8 cellular contexts compared by ENCODE assay signal in the genomic region with DNA sequence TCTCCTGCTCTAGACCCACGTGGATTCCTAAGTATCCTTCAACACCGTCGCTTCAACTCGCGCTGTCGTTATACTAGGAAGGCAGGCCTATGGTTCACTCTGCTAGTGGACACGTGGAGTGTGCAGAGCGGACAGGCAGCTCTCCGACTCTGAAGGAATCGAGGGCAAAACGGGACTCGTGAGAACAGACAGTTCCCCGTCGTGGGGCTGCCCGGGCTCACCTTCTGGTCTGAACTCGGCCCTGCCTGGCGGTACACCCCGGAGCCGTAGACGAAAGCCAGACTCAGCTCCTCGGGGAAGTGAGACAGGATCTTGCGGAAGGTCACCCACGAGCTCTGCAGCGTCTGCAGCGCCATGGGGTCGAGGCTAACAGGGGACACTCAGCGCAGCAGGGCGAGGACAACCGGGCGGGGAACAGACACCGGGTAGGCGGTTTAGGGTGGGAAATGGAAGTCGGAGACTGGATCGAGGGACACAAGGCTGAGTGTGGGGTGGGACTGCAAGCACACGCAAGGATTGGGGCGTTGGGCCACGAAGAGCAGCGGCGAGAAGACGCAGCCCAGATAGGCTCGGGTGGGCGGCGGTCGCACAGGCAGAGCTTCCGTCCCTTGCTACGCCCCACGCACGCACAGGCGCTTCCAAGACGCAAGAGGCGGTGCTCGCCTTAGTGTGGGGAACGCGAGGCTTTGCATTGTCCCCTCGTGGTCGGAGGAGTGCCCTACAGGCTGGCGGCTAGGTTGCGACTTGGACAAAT. TPM values are rescaled to one million over a fixed set of nuclear protein-coding genes. Genes with fewer than 3 reads are reported as not detected.
DNase-seq lines count a peak whose midpoint lies in the region; ATAC-seq and TF ChIP-seq lines count a peak whose summit lies in the region.

A gene with protein sequence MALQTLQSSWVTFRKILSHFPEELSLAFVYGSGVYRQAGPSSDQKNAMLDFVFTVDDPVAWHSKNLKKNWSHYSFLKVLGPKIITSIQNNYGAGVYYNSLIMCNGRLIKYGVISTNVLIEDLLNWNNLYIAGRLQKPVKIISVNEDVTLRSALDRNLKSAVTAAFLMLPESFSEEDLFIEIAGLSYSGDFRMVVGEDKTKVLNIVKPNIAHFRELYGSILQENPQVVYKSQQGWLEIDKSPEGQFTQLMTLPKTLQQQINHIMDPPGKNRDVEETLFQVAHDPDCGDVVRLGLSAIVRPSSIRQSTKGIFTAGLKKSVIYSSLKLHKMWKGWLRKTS (minus strand): TSS at position 605 of the 754 bp plus-strand sequence. CDS start 249 bp downstream, at position 356.

- peak; percentile 93 for TF ChIP-seq CTCF in GM10248 (IDR thresholded peaks at IDR 0.05; ENCODE audit: control extremely low read depth, extremely low read depth, low read depth, missing control alignments)
- TF ChIP-seq CTCF in HFF-Myc (IDR thresholded peaks at IDR 0.05; ENCODE audit: low read depth, low read length, missing control alignments) = peak; percentile 53
- peak; percentile 68 for TF ChIP-seq CTCF in glutamatergic neuron (IDR thresholded peaks at IDR 0.05; ENCODE audit: partially characterized antibody, unreplicated experiment)
- peak; percentile 73 for TF ChIP-seq CTCF in osteocyte (IDR thresholded peaks at IDR 0.05)

- H3K36me3 ChIP-seq in thymus (ENCODE audit: control insufficient read depth, insufficient read depth) = peaks cover 22% of the 10 kb centered on the region

- peaks cover 0 to 4% of the 10 kb centered on the region in 2 donors for H3K9me3 Mint-ChIP-seq in activated naive CD4-positive, alpha-beta T cell treated with anti-CD3 and anti-CD28 coated beads, Interleukin-2, amount 50 U/mL, for 72 hours
- H3K9me3 Mint-ChIP-seq in glutamatergic neuron (ENCODE audit: unreplicated experiment) = peaks cover 5% of the 10 kb centered on the region
- no peaks in the 10 kb centered on the region for H3K9me3 Mint-ChIP-seq in osteocyte (ENCODE audit: unreplicated experiment)

- H3K27me3 Mint-ChIP-seq in glutamatergic neuron (ENCODE audit: unreplicated experiment) (peaks cover 11% of the 10 kb centered on the region), osteocyte (ENCODE audit: unreplicated experiment) (peaks cover 15% of the 10 kb centered on the region)

- no peaks in the 10 kb centered on the region for H3K27me3 ChIP-seq in thymus (ENCODE audit: control insufficient read depth, insufficient read depth)

- CTCF ChIA-PET in GM10248 (lab: Yijun Ruan, JAX) = interaction anchor here (0.9 to 1.8 kb wide), 10 partner anchors 9 to 191 kb away, joined by 3 to 14 read pairs (median 4); no protein-coding TSS in a partner anchor

- H3K4me1 Mint-ChIP-seq in glutamatergic neuron (ENCODE audit: low read depth, unreplicated experiment) (peaks cover 10% of the 10 kb centered on the region), osteocyte (ENCODE audit: unreplicated experiment) (peaks cover 20% of the 10 kb centered on the region)

- POLR2A ChIA-PET in GM10248 (lab: Yijun Ruan, JAX) = interaction anchor here (0.6 kb wide), 1 partner anchor 10 kb away, joined by 3 read pairs; no protein-coding TSS in a partner anchor

- ATAC-seq in SK-N-SH treated with all-trans-retinoic acid at 6 μM for 48 hours = peak; percentile 100
- peak; percentile 99 to 100 for ATAC-seq in activated naive CD4-positive, alpha-beta T cell treated with anti-CD3 and anti-CD28 coated beads, Interleukin-2, amount 50 U/mL, for 72 hours

- H3K9me3 ChIP-seq in thymus (ENCODE audit: control insufficient read depth) = no peaks in the 10 kb centered on the region

- H3K27ac ChIP-seq in thymus (ENCODE audit: low read depth) = peak within 1 kb of the TSS; percentile 87

- under 1% methylated on average over 58 of the region's 58 CpGs for WGBS in thymus

- H3K36me3 Mint-ChIP-seq in activated naive CD4-positive, alpha-beta T cell treated with anti-CD3 and anti-CD28 coated beads, Interleukin-2, amount 50 U/mL, for 72 hours = peaks cover 16 to 23% of the 10 kb centered on the region in 2 donors
- H3K36me3 Mint-ChIP-seq in glutamatergic neuron (ENCODE audit: unreplicated experiment) = no peaks in the 10 kb centered on the region
- H3K36me3 Mint-ChIP-seq in osteocyte (ENCODE audit: unreplicated experiment) = peaks cover 7% of the 10 kb centered on the region

- peak; percentile 94 for DNase-seq in GM10248 (ENCODE audit: extremely low spot score)
- peak; percentile 80 for DNase-seq in HFF-Myc (ENCODE audit: extremely low read depth, low read depth)
- peak; percentile 88 for DNase-seq in MV-4-11 (lab: John Stamatoyannopoulos, UW)
- DNase-seq in activated naive CD4-positive, alpha-beta T cell treated with anti-CD3 and anti-CD28 coated beads, Interleukin-2, amount 50 U/mL, for 72 hours (ENCODE audit: low spot score in 2 of 2) = peak; percentile 86 to 88
- DNase-seq in glutamatergic neuron = peak; percentile 90
- DNase-seq in osteocyte (ENCODE audit: extremely low spot score, unreplicated experiment) = peak; percentile 94

- peak within 1 kb of the TSS; percentile 93 to 98 for H3K27ac Mint-ChIP-seq in activated naive CD4-positive, alpha-beta T cell treated with anti-CD3 and anti-CD28 coated beads, Interleukin-2, amount 50 U/mL, for 72 hours
- peak within 1 kb of the TSS; percentile 75 for H3K27ac Mint-ChIP-seq in glutamatergic neuron (ENCODE audit: unreplicated experiment)
- peak within 1 kb of the TSS; percentile 95 for H3K27ac Mint-ChIP-seq in osteocyte (ENCODE audit: unreplicated experiment)

- peak within 1 kb of the TSS; percentile 99 for H3K4me3 Mint-ChIP-seq in glutamatergic neuron (ENCODE audit: unreplicated experiment)
- peak within 1 kb of the TSS; percentile 98 for H3K4me3 Mint-ChIP-seq in osteocyte (ENCODE audit: unreplicated experiment)

- H3K4me1 ChIP-seq in thymus (ENCODE audit: control insufficient read depth, insufficient read depth, low read length) = peaks cover 8% of the 10 kb centered on the region

- H3K4me3 ChIP-seq in HFF-Myc (replicated peaks; ENCODE audit: low read depth, low read length) (peak within 1 kb of the TSS; percentile 88), thymus (ENCODE audit: low read length) (peak within 1 kb of the TSS; percentile 78)

TF ChIP-seq in SK-N-SH treated with all-trans-retinoic acid at 6 μM for 48 hours, 23 proteins besides CTCF, POLR2A, EP300 and RAD21:
- TF ChIP-seq CSDC2 (CRISPR knock-in tag; IDR thresholded peaks at IDR 0.05) = no peak
- TF ChIP-seq GLIS3 (CRISPR knock-in tag; IDR thresholded peaks at IDR 0.05) = no peak
- no peak for TF ChIP-seq ZNF565 (CRISPR knock-in tag; conservative IDR thresholded peaks at IDR 0.05; ENCODE audit: low read depth)
- TF ChIP-seq ARNTL (CRISPR knock-in tag; IDR thresholded peaks at IDR 0.05; ENCODE audit: borderline replicate concordance, low read depth) = no peak
- TF ChIP-seq POU6F1 (CRISPR knock-in tag; IDR thresholded peaks at IDR 0.05; ENCODE audit: borderline replicate concordance, low read depth) = no peak
- no peak for TF ChIP-seq SNAI2 (CRISPR knock-in tag; IDR thresholded peaks at IDR 0.05)
- TF ChIP-seq ZC3H10 (CRISPR knock-in tag; IDR thresholded peaks at IDR 0.05) = no peak

RNA-seq across cellular contexts. Expression of the gene that starts here (rescaled TPM):
- total RNA-seq in activated naive CD4-positive, alpha-beta T cell treated with anti-CD3 and anti-CD28 coated beads, Interleukin-2, amount 50 U/mL, for 72 hours = 10 to 100 TPM; 15.7 to 35.2 TPM
- total RNA-seq in glutamatergic neuron (ENCODE audit: unreplicated experiment) = 23.4 TPM
- total RNA-seq in osteocyte = 14.5 and 18.8 TPM in 2 replicates
- polyA plus RNA-seq in thymus = 18.2 TPM

Comparison
In these comparisons a context has a peak if more than half of its experiments do, and no peak if none do; other contexts are left out.
1. Peak in every context shown above with its lines: DNase-seq, ATAC-seq, H3K4me3 ChIP-seq and H3K27ac ChIP-seq.